ENCODE assay signal across 13 cellular contexts in genomic region chr20:49985157-49985556, GRCh38. TPM values are rescaled to one million over a fixed set of nuclear protein-coding genes. Genes with fewer than 3 reads are reported as not detected.
DNase-seq lines count a peak whose midpoint lies in the region; ATAC-seq and TF ChIP-seq lines count a peak whose summit lies in the region.
"Had no signal": no experiment of that assay in that cellular context is flagged by ENCODE, and none has a peak within 500 bp of the region (broad histone marks: within the 10 kb centered on the region; RNA-seq: fewer than 3 reads in every experiment).

No MANE protein-coding gene starts in this region.

- H3K36me3 Mint-ChIP-seq in T-cell, result no peaks in the 10 kb centered on the region

- H3K4me3 Mint-ChIP-seq in T-cell, result no peak overlapping the region

- POLR2A ChIA-PET in Panc1 (lab: Charles Lee), result interaction anchor here (0.5 kb wide), 1 partner anchor 86 kb away, joined by 5 read pairs; no protein-coding TSS in a partner anchor
- POLR2A ChIA-PET in T-cell (lab: Charles Lee), result no interaction called here

- H3K4me1 ChIP-seq in Panc1 (ENCODE audit: control insufficient read depth, insufficient read depth, low read length) (peaks cover 69% of the 10 kb centered on the region), psoas muscle (peaks cover 40% of the 10 kb centered on the region), colonic mucosa (peaks cover 7% of the 10 kb centered on the region)

- H3K36me3 ChIP-seq in Panc1 (ENCODE audit: control insufficient read depth, insufficient read depth, low read length) (no peaks in the 10 kb centered on the region), psoas muscle (ENCODE audit: insufficient read depth in 1 of 2, low read depth in 1 of 2) (peaks cover 0 to 4% of the 10 kb centered on the region in 2 donors), colonic mucosa (no peaks in the 10 kb centered on the region)
- H3K36me3 ChIP-seq: prostate gland had no signal

- CTCF ChIA-PET in Panc1 (lab: Charles Lee) (no interaction called here), T-cell (lab: Charles Lee) (interaction anchor here in 1 of 2 donors (1.5 kb wide), 1 partner anchor 86 kb away, joined by 4 read pairs; no protein-coding TSS in a partner anchor)

- H3K4me1 Mint-ChIP-seq in T-cell, result peaks cover 20 to 23% (median 20%) of the 10 kb centered on the region in 3 donors

- intact Hi-C loops in Panc1 (cut with micrococcal nuclease; ENCODE audit: unreplicated experiment) (no loop called here), psoas muscle (cut with DNase I) (loop anchor here in 1 of 2 donors (5.0 kb wide), 1 partner anchor 47 kb away; no protein-coding TSS in a partner anchor), colonic mucosa (cut with DNase I) (no loop called here)

- peak overlapping the region in 1 of 2 donors; percentile 40 for H3K9ac ChIP-seq in colonic mucosa (ENCODE audit: low read depth in 2 of 2, low read length in 2 of 2)

- ATAC-seq in Panc1, result no peak
- no peak for ATAC-seq in psoas muscle
- no peak for ATAC-seq in T-cell (replicated peaks in 1 of 4)
- ATAC-seq: activated CD4-positive, CD25-positive, alpha-beta regulatory T cell treated with anti-CD3 and anti-CD28 coated beads, Interleukin-2, amount 50 U/mL, for 24 hours had no signal

- no peak for DNase-seq in AG10803 (ENCODE audit: low read depth)
- DNase-seq in Panc1 (ENCODE audit: low read depth, low spot score), result no peak
- DNase-seq in fibroblast of the aortic adventitia (ENCODE audit: low read depth), result no peak
- no peak for DNase-seq in psoas muscle
- DNase-seq in colonic mucosa, result no peak
- no peak for DNase-seq in NCI-H128 (lab: John Stamatoyannopoulos, UW; ENCODE audit: unreplicated experiment)
- DNase-seq in T-cell, result no peak
- DNase-seq in NCI-H2029 treated with DMSO at 0.1 percent for 48 hours (lab: John Stamatoyannopoulos, UW), result no peak
- DNase-seq: activated T-cell treated with anti-CD3 and anti-CD28 coated beads, Interleukin-2, amount 50 U/mL, for 1 hour; SHP77 treated with DMSO at 0.1 percent for 48 hours had no signal

- H3K4me3 ChIP-seq in AG10803 (ENCODE audit: low read length) (peak overlapping the region; percentile 97), Panc1 (ENCODE audit: low read depth in 2 of 2, low read length in 2 of 2) (peak overlapping the region; percentile 83 to 88), fibroblast of the aortic adventitia (ENCODE audit: low read depth, low read length) (peak overlapping the region; percentile 98), psoas muscle (peak overlapping the region; percentile 76), colonic mucosa (no peak overlapping the region)

- no peak overlapping the region for H3K27ac Mint-ChIP-seq in T-cell

- BruUV-seq in Panc1 (replicated peaks; lab: Mats Ljungman, UMichigan), result TSS peak; percentile 67

- no peaks in the 10 kb centered on the region for H3K9me3 Mint-ChIP-seq in T-cell

- H3K27me3 ChIP-seq in Panc1 (ENCODE audit: control insufficient read depth, insufficient read depth, low read length), result no peaks in the 10 kb centered on the region
- H3K27me3 ChIP-seq in psoas muscle (ENCODE audit: insufficient read depth in 3 of 3, low read length in 2 of 3), result no peaks in the 10 kb centered on the region
- no peaks in the 10 kb centered on the region for H3K27me3 ChIP-seq in colonic mucosa

- WGBS in psoas muscle, 3 donors, result 30 to 39% (median 39%) methylated on average over 6 of the region's 6 CpGs

- H3K9me3 ChIP-seq in Panc1 (ENCODE audit: control insufficient read depth, insufficient read depth, low read depth, low read length) (no peaks in the 10 kb centered on the region), psoas muscle (no peaks in the 10 kb centered on the region), colonic mucosa (no peaks in the 10 kb centered on the region)
- H3K9me3 ChIP-seq: prostate gland had no signal

- peaks cover 0 to 3% of the 10 kb centered on the region in 2 donors for H3K27me3 Mint-ChIP-seq in T-cell

- H3K27ac ChIP-seq in Panc1 (ENCODE audit: low read length) (peak overlapping the region; percentile 88), psoas muscle (no peak overlapping the region), colonic mucosa (no peak overlapping the region)
- H3K27ac ChIP-seq: C4-2B, prostate gland had no signal

- TF ChIP-seq CTCF in AG10803 (conservative IDR thresholded peaks at IDR 0.05; ENCODE audit: low read length) (no peak), Panc1 (IDR thresholded peaks at IDR 0.05) (no peak), fibroblast of the aortic adventitia (IDR thresholded peaks at IDR 0.05; ENCODE audit: insufficient read depth, low read length) (no peak), psoas muscle (IDR thresholded peaks at IDR 0.05) (no peak), colonic mucosa (IDR thresholded peaks at IDR 0.05) (no peak)

- in situ Hi-C loops in Panc1 (cut with HindIII; ENCODE audit: low pct_unique_long_range_greater_than_20kb, low sequenced_read_pairs), result no loop called here

RNA-seq across cellular contexts. Expression of gene SNAI1, which starts 2.4 kb away (rescaled TPM):
- total RNA-seq in Panc1 (2021; ENCODE audit: unreplicated experiment) (8.8 TPM), fibroblast of the aortic adventitia (ENCODE audit: low replicate concordance) (1.1 and 2.7 TPM in 2 replicates), psoas muscle (1 to 10 TPM in 2 of 4 donors, under 1 TPM in 2; 0.75 to 3.0 (median 1.9) TPM), colonic mucosa (1 to 10 TPM in 1 of 2 donors, under 1 TPM in 1; 0.59 to 4.5 TPM), T-cell (1 to 10 TPM in 3 of 5 donors, under 1 TPM in 2; 0.95 to 3.1 (median 1.3) TPM)
- 9.4 TPM for polyA plus RNA-seq in Panc1 (2012; ENCODE audit: insufficient read length)
- 1 to 10 TPM in 2 of 3 donors, under 1 TPM in 1; 0.49 to 4.6 (median 1.1) TPM for polyA plus RNA-seq in psoas muscle

RNA-seq across cellular contexts. Expression of gene RNF114, which starts 49.0 kb away (rescaled TPM):
- total RNA-seq in Panc1 (2021; ENCODE audit: unreplicated experiment) (70.0 TPM), fibroblast of the aortic adventitia (ENCODE audit: low replicate concordance) (56.4 and 114 TPM in 2 replicates), psoas muscle (100 to 1,000 TPM in 1 of 4 donors, 10 to 100 TPM in 3; 67.0 to 104 (median 82.4) TPM), colonic mucosa (100 to 1,000 TPM; 101 to 109 TPM), T-cell (100 to 1,000 TPM in 2 of 5 donors, 10 to 100 TPM in 3; 83.5 to 109 (median 95.7) TPM)
- polyA plus RNA-seq in Panc1 (2012; ENCODE audit: insufficient read length), result 71.9 TPM
- polyA plus RNA-seq in psoas muscle, result 10 to 100 TPM; 30.8 to 83.6 (median 79.7) TPM
